ENCODE assay signal across 15 cellular contexts in the genomic region with DNA sequence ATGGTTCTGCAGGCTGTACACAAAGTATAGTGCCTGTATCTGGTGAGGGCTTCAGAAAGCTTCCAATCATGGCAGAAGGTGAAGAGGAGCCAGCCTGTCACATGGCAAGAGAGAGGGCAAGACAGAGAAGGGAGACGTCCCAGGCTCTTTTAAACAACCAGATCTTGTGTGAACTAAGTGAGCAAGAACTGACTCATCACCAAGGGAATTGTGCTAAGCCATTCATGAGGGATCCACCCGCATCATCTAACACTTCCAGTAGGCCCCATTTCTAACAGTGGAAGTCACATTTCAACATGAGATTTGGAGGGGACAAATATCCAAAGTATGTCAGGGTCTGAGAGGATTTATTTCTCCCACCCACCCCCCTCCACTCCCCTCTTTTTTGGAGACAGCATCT. TPM values are rescaled to one million over a fixed set of nuclear protein-coding genes. Genes with fewer than 3 reads are reported as not detected.
DNase-seq lines count a peak whose midpoint lies in the region; ATAC-seq and TF ChIP-seq lines count a peak whose summit lies in the region.
"Had no signal": no experiment of that assay in that cellular context is flagged by ENCODE, and none has a peak within 500 bp of the region (broad histone marks: within the 10 kb centered on the region; RNA-seq: fewer than 3 reads in every experiment).

No MANE protein-coding gene starts in this region.

- H4K91ac ChIP-seq in trophoblast cell (ENCODE audit: low read depth, low read length) = no peak overlapping the region

- H3K4me1 ChIP-seq in trophoblast cell (ENCODE audit: control insufficient read depth in 1 of 2, insufficient read depth in 2 of 2, low read length in 2 of 2) (no peaks in the 10 kb centered on the region), endodermal cell (ENCODE audit: control insufficient read depth, insufficient read depth, low read length) (no peaks in the 10 kb centered on the region)
- H3K4me1 ChIP-seq: ascending aorta had no signal

- H2AFZ ChIP-seq in trophoblast cell (ENCODE audit: insufficient read depth, low read length, poor library complexity) = no peak overlapping the region

- no peak overlapping the region for H3K23ac ChIP-seq in trophoblast cell (ENCODE audit: low read length)

- H3K9ac ChIP-seq in trophoblast cell (ENCODE audit: low read length) (no peak overlapping the region), endodermal cell (ENCODE audit: extremely low read depth, low read length, poor library complexity, severe bottlenecking) (no peak overlapping the region)

- no peak overlapping the region for H3K4me3 ChIP-seq in trophoblast cell (ENCODE audit: low read depth, low read length)
- no peak overlapping the region for H3K4me3 ChIP-seq in endodermal cell (ENCODE audit: low read length)
- H3K4me3 ChIP-seq: ascending aorta, ovary, stomach had no signal

- no peaks in the 10 kb centered on the region for H3K4me1 Mint-ChIP-seq in endodermal cell
- H3K4me1 Mint-ChIP-seq: CD14-positive monocyte had no signal

- H3K27ac ChIP-seq in RWPE1 = no peak overlapping the region
- no peak overlapping the region for H3K27ac ChIP-seq in trophoblast cell (ENCODE audit: low read depth, low read length)
- H3K27ac ChIP-seq in endodermal cell (ENCODE audit: low read depth, low read length) = no peak overlapping the region
- H3K27ac ChIP-seq: ascending aorta, ovary, stomach, VCaP had no signal

- no peak overlapping the region for H3K14ac ChIP-seq in trophoblast cell (ENCODE audit: low read length)

- H3K36me3 ChIP-seq in trophoblast cell (ENCODE audit: control insufficient read depth in 1 of 2, insufficient read depth in 2 of 2, low read length in 2 of 2) (no peaks in the 10 kb centered on the region), endodermal cell (ENCODE audit: control insufficient read depth, insufficient read depth, low read length) (no peaks in the 10 kb centered on the region)
- H3K36me3 ChIP-seq: ascending aorta, ovary, stomach had no signal

- CTCF ChIA-PET in RWPE1 (lab: Yijun Ruan, JAX) = no interaction called here

- no peak for ATAC-seq in HG02623 (IDR thresholded peaks at IDR 0.05; ENCODE audit: unreplicated experiment)

- peaks cover under 1% of the 10 kb centered on the region for H3K9me3 Mint-ChIP-seq in endodermal cell

- TF ChIP-seq CTCF in RWPE1 (conservative IDR thresholded peaks at IDR 0.05; ENCODE audit: low read depth) = no peak
- no peak for TF ChIP-seq CTCF in endodermal cell (conservative IDR thresholded peaks at IDR 0.05)

- H3K4me2 ChIP-seq in trophoblast cell (ENCODE audit: low read length) = no peak overlapping the region

- H3K27me3 ChIP-seq in trophoblast cell (ENCODE audit: insufficient read depth, low read length) (no peaks in the 10 kb centered on the region), endodermal cell (ENCODE audit: control insufficient read depth, insufficient read depth, low read length, poor library complexity, severe bottlenecking) (no peaks in the 10 kb centered on the region)
- H3K27me3 ChIP-seq: ascending aorta, ovary, stomach had no signal

- H2AK5ac ChIP-seq in trophoblast cell (ENCODE audit: low read length) = no peak overlapping the region

- no peaks in the 10 kb centered on the region for H3K9me3 ChIP-seq in trophoblast cell (ENCODE audit: insufficient read depth, low read depth, low read length)
- no peaks in the 10 kb centered on the region for H3K9me3 ChIP-seq in endodermal cell (ENCODE audit: control insufficient read depth, low read length)
- H3K9me3 ChIP-seq: ascending aorta, ovary, stomach had no signal

- H2BK120ac ChIP-seq in trophoblast cell (ENCODE audit: insufficient read depth, low read length, poor library complexity) = no peak overlapping the region

- H2BK12ac ChIP-seq in trophoblast cell (ENCODE audit: low read length) = no peak overlapping the region

- peak; percentile 58 for DNase-seq in GM03348 (ENCODE audit: low spot score)
- DNase-seq in RWPE1 (ENCODE audit: low spot score) = peak; percentile 8
- DNase-seq in fibroblast of peridontal ligament (ENCODE audit: extremely low read depth) = peak; percentile 74
- peak; percentile 14 to 59 for DNase-seq in trophoblast cell
- no peak for DNase-seq in activated CD4-positive, alpha-beta T cell treated with anti-CD3 and anti-CD28 coated beads, Interleukin-2, amount 50 U/mL, for 48 hours
- DNase-seq in mesenteric fat pad (ENCODE audit: low spot score) = no peak
- no peak for DNase-seq in endodermal cell
- DNase-seq: activated effector memory CD4-positive, alpha-beta T cell treated with anti-CD3 and anti-CD28 coated beads, Interleukin-2, amount 50 U/mL, for 16 hours; NCI-H1048; ovary; stomach had no signal

- H3K27me3 Mint-ChIP-seq in endodermal cell (ENCODE audit: insufficient read depth) = no peaks in the 10 kb centered on the region

- no CpG with 5 or more reads among the region's 2 CpGs for WGBS in trophoblast cell (ENCODE audit: extremely low coverage, insufficient coverage, insufficient read length)
- 60 to 82% methylated on average over 2 of the region's 2 CpGs for WGBS in endodermal cell (ENCODE audit: insufficient coverage in 1 of 2, insufficient read length in 1 of 2), 2 experiments

- H3K27ac Mint-ChIP-seq in endodermal cell = no peak overlapping the region
- H3K27ac Mint-ChIP-seq: CD14-positive monocyte had no signal

- no peaks in the 10 kb centered on the region for H3K36me3 Mint-ChIP-seq in endodermal cell (ENCODE audit: low read depth)
- H3K36me3 Mint-ChIP-seq: CD14-positive monocyte had no signal

- no peak overlapping the region for H3K4ac ChIP-seq in trophoblast cell (ENCODE audit: low read depth, low read length)

- no peaks in the 10 kb centered on the region for H3K79me2 ChIP-seq in trophoblast cell (ENCODE audit: control insufficient read depth, insufficient read depth, low read length, poor library complexity)

- H3K18ac ChIP-seq in trophoblast cell (ENCODE audit: low read length) = no peak overlapping the region

- no peak overlapping the region for H4K8ac ChIP-seq in trophoblast cell (ENCODE audit: low read depth, low read length)

- no peaks in the 10 kb centered on the region for H3K79me1 ChIP-seq in trophoblast cell (ENCODE audit: low read length)

- H4K12ac ChIP-seq in trophoblast cell (ENCODE audit: low read depth, low read length) = no peak overlapping the region

- POLR2A ChIA-PET in RWPE1 (lab: Yijun Ruan, JAX; ENCODE audit: low non-redundant PET) = no interaction called here

- no peak overlapping the region for H2BK5ac ChIP-seq in trophoblast cell (ENCODE audit: low read depth, low read length, poor library complexity)

- H3K4me3 Mint-ChIP-seq in endodermal cell = no peak overlapping the region
- H3K4me3 Mint-ChIP-seq: CD14-positive monocyte had no signal

RNA-seq across cellular contexts. Expression of gene ELAC2, which starts 56.2 kb away (rescaled TPM):
- 58.4 and 58.6 TPM in 2 replicates for polyA plus RNA-seq in trophoblast cell (2013)
- 54.8 TPM for total RNA-seq in mesenteric fat pad
- 10 to 100 TPM; 66.8 to 77.1 TPM for total RNA-seq in endodermal cell
- 54.9 TPM for polyA plus RNA-seq in endodermal cell (2013, experiment 1 of 2)
- 50.6 TPM for polyA plus RNA-seq in endodermal cell (2013, experiment 2 of 2)

Comparison
In these comparisons a context has a peak if more than half of its experiments do, and no peak if none do; other contexts are left out.
1. DNase-seq: peak in GM03348 (single experiment), RWPE1 (single experiment), fibroblast of peridontal ligament (single experiment) and trophoblast cell (2 of 2); none in activated CD4-positive, alpha-beta T cell treated with anti-CD3 and anti-CD28 coated beads, Interleukin-2, amount 50 U/mL, for 48 hours (0 of 2), mesenteric fat pad (single experiment) and endodermal cell (single experiment).